In the genomic region with DNA sequence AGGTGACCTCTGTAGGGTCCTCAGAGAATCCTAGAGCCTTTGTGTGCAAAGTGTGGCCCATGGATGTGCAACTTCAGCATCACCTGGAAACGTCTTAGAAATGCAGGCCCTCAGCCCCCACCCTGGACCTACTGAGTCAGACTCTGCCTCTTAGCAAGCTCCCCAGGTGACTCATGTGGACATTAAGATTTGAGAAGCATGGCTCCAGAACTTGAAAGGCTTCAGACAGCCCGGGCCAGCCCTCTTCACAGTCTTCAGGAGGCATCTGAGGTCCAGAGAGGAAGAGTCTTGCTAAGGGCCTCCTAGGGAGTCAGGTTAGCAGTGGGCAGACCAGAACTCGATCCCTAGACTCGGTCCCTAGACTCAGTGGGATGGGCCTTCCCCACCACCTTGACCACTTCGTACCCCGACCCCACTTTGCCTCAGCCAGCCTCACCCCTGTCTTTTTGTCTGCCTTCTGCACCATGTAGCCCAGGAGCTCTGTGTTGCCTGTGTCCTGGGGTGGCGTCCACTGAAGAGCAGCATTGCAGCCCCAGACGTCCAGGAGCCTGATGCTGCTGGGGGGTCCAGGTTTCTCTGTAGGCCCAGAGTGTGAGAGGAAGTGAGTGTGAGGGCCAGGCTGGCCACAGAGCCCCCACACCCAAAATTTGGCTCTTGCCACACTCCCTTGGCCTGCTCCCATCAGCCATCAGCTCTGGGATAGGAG, we compare ENCODE assay signal across 1 cellular context.
TF ChIP-seq lines count a peak whose summit lies in the region.

No MANE protein-coding gene starts in this region.

TF ChIP-seq in H1, 55 proteins besides CTCF, POLR2A, EP300 and RAD21:
- TF ChIP-seq RBBP5 (IDR thresholded peaks at IDR 0.05; ENCODE audit: borderline replicate concordance, low read depth, low read length) (no peak), TBP (IDR thresholded peaks at IDR 0.05; ENCODE audit: low read depth, low read length) (no peak), CEBPB (IDR thresholded peaks at IDR 0.05; ENCODE audit: low read depth, low read length) (no peak), MAFK (IDR thresholded peaks at IDR 0.05; ENCODE audit: low read depth, low read length) (no peak), RXRA (IDR thresholded peaks at IDR 0.05; ENCODE audit: insufficient read depth, low read depth, low read length) (no peak), SRF (IDR thresholded peaks at IDR 0.05; ENCODE audit: low read depth, low read length) (no peak), CHD2 (IDR thresholded peaks at IDR 0.05; ENCODE audit: low read length) (no peak), TAF7 (optimal IDR thresholded peaks at IDR 0.05; ENCODE audit: borderline replicate concordance, low read depth, low read length) (no peak), ASH2L (IDR thresholded peaks at IDR 0.05; ENCODE audit: low read length) (no peak), POLR2AphosphoS5 (IDR thresholded peaks at IDR 0.05; ENCODE audit: low read depth, low read length) (no peak), JUN (IDR thresholded peaks at IDR 0.05; ENCODE audit: low read depth, low read length) (no peak), TEAD4 (IDR thresholded peaks at IDR 0.05; ENCODE audit: low read depth, low read length) (no peak), KDM5A (IDR thresholded peaks at IDR 0.05; ENCODE audit: low read length) (no peak), PHF8 (conservative IDR thresholded peaks at IDR 0.05; ENCODE audit: low read depth, low read length) (no peak), YY1 (IDR thresholded peaks at IDR 0.05; ENCODE audit: low read depth, low read length) (no peak), SP2 (IDR thresholded peaks at IDR 0.05; ENCODE audit: low read length) (no peak)
- TF ChIP-seq, protein P1, sequence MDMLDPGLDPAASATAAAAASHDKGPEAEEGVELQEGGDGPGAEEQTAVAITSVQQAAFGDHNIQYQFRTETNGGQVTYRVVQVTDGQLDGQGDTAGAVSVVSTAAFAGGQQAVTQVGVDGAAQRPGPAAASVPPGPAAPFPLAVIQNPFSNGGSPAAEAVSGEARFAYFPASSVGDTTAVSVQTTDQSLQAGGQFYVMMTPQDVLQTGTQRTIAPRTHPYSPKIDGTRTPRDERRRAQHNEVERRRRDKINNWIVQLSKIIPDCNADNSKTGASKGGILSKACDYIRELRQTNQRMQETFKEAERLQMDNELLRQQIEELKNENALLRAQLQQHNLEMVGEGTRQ (IDR thresholded peaks at IDR 0.05; ENCODE audit: low read length), result no peak
- TF ChIP-seq, protein P2, sequence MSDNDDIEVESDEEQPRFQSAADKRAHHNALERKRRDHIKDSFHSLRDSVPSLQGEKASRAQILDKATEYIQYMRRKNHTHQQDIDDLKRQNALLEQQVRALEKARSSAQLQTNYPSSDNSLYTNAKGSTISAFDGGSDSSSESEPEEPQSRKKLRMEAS (IDR thresholded peaks at IDR 0.05), result no peak
- TF ChIP-seq, protein P3, sequence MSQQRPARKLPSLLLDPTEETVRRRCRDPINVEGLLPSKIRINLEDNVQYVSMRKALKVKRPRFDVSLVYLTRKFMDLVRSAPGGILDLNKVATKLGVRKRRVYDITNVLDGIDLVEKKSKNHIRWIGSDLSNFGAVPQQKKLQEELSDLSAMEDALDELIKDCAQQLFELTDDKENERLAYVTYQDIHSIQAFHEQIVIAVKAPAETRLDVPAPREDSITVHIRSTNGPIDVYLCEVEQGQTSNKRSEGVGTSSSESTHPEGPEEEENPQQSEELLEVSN (IDR thresholded peaks at IDR 0.05), result no peak
